ENCODE assay signal across 18 cellular contexts in the genomic region with DNA sequence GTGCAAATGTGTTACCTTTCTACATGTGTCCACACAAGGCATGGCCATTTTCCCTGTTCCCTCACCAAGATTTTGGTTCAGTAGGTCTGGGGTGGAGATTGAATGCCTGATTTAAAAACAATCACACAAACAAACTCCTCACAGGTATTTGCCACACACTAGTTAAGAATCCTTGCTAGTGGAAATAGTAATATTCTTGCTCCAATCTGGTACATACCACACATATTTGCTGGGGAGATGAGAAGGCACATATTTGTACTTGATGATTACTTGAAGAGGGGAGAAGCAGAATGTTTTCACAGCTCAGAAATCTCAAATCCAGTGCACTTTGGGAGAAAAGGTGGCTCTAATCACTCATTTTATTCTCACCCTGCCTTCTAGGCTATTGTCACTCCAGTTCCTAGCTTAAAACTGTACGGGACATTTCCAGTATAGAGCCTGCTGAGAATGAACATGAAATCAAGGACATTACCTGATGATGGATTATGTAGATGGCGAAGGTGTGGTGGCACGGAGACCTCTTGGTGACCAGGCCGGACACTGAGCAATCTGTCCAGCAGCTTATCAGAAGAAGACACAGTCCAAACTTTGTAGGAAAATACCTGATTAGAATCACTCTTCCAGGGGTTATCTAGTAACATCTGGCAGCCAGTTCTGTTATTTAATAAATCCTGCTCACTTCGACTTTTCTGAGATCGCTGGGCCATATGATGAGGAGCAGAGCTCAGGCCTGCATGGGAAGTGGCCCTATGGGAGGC.
A peak's percentile ranks its signal among the peaks of the same experiment; 100 is the strongest.
DNase-seq lines count a peak whose midpoint lies in the region.
"Had no signal": no experiment of that assay in that cellular context is flagged by ENCODE, and none has a peak within 500 bp of the region (broad histone marks: within the 10 kb centered on the region; RNA-seq: fewer than 3 reads in every experiment).

No MANE protein-coding gene starts in this region.

- H3K9me3 Mint-ChIP-seq in activated naive CD4-positive, alpha-beta T cell treated with anti-CD3 and anti-CD28 coated beads, Interleukin-2, amount 50 U/mL, for 24 hours: no peaks in the 10 kb centered on the region
- no peaks in the 10 kb centered on the region for H3K9me3 Mint-ChIP-seq in activated naive CD4-positive, alpha-beta T cell treated with anti-CD3 and anti-CD28 coated beads, Interleukin-2, amount 10 ng/mL, durations not matched to agents 7 days and 5 days
- H3K9me3 Mint-ChIP-seq in activated naive CD8-positive, alpha-beta T cell treated with anti-CD3 and anti-CD28 coated beads for 36 hours: no peaks in the 10 kb centered on the region
- H3K9me3 Mint-ChIP-seq: activated T-cell treated with anti-CD3 and anti-CD28 coated beads, Interleukin-2, amount 50 U/mL, for 4 hours had no signal

- no peak for DNase-seq in activated naive CD4-positive, alpha-beta T cell treated with anti-CD3 and anti-CD28 coated beads, Interleukin-2, amount 10 ng/mL, durations not matched to agents 7 days and 5 days
- peak; percentile 62 for DNase-seq in astrocyte of the hippocampus (ENCODE audit: low read depth, low spot score)
- DNase-seq in iris pigment epithelial cell (ENCODE audit: low read depth): peak; percentile 71
- DNase-seq in Ammon's horn (ENCODE audit: low spot score): no peak
- DNase-seq in iPS-NIHi7 (ENCODE audit: extremely low spot score): no peak
- no peak for DNase-seq in activated naive CD8-positive, alpha-beta T cell treated with anti-CD3 and anti-CD28 coated beads for 36 hours
- DNase-seq in GOT3 (lab: John Stamatoyannopoulos, UW): no peak
- DNase-seq: activated CD4-positive, alpha-beta T cell treated with anti-CD3 and anti-CD28 coated beads for 48 hours; activated T-cell treated with anti-CD3 and anti-CD28 coated beads, Interleukin-2, amount 50 U/mL, for 4 hours; DND-41; hippocampal formation; NCI-H1694; NCI-H2171 treated with DMSO at 0.1 percent for 48 hours; NCI-H526; posterior cingulate gyrus; stimulated activated CD8-positive, alpha-beta memory T cell treated with anti-CD3 and anti-CD28 coated beads, Interleukin-4, amount 100 ng/mL, for 48 hours; T-helper 17 cell had no signal

- CTCF ChIA-PET in activated naive CD4-positive, alpha-beta T cell treated with anti-CD3 and anti-CD28 coated beads, Interleukin-2, amount 10 ng/mL, durations not matched to agents 7 days and 5 days (lab: Charles Lee): interaction anchor here (1.5 kb wide), 1 partner anchor 11 kb away, joined by 3 read pairs; no protein-coding TSS in a partner anchor

- H3K27me3 Mint-ChIP-seq in activated naive CD4-positive, alpha-beta T cell treated with anti-CD3 and anti-CD28 coated beads, Interleukin-2, amount 50 U/mL, for 24 hours: no peaks in the 10 kb centered on the region
- H3K27me3 Mint-ChIP-seq in activated naive CD4-positive, alpha-beta T cell treated with anti-CD3 and anti-CD28 coated beads, Interleukin-2, amount 10 ng/mL, durations not matched to agents 7 days and 5 days: no peaks in the 10 kb centered on the region
- H3K27me3 Mint-ChIP-seq in activated naive CD8-positive, alpha-beta T cell treated with anti-CD3 and anti-CD28 coated beads for 36 hours: no peaks in the 10 kb centered on the region
- H3K27me3 Mint-ChIP-seq: T-helper 17 cell had no signal

- H3K27ac Mint-ChIP-seq in activated naive CD4-positive, alpha-beta T cell treated with anti-CD3 and anti-CD28 coated beads, Interleukin-2, amount 50 U/mL, for 24 hours: peak overlapping the region; percentile 59
- H3K27ac Mint-ChIP-seq in activated naive CD4-positive, alpha-beta T cell treated with anti-CD3 and anti-CD28 coated beads, Interleukin-2, amount 10 ng/mL, durations not matched to agents 7 days and 5 days: no peak overlapping the region
- no peak overlapping the region for H3K27ac Mint-ChIP-seq in activated naive CD8-positive, alpha-beta T cell treated with anti-CD3 and anti-CD28 coated beads for 36 hours
- H3K27ac Mint-ChIP-seq: T-helper 17 cell had no signal

- H3K36me3 Mint-ChIP-seq in activated naive CD4-positive, alpha-beta T cell treated with anti-CD3 and anti-CD28 coated beads, Interleukin-2, amount 50 U/mL, for 24 hours: peaks cover 12% of the 10 kb centered on the region
- H3K36me3 Mint-ChIP-seq in activated naive CD4-positive, alpha-beta T cell treated with anti-CD3 and anti-CD28 coated beads, Interleukin-2, amount 10 ng/mL, durations not matched to agents 7 days and 5 days: peaks cover 52% of the 10 kb centered on the region
- H3K36me3 Mint-ChIP-seq in activated naive CD8-positive, alpha-beta T cell treated with anti-CD3 and anti-CD28 coated beads for 36 hours: no peaks in the 10 kb centered on the region

- no peak overlapping the region for H3K4me3 Mint-ChIP-seq in activated naive CD4-positive, alpha-beta T cell treated with anti-CD3 and anti-CD28 coated beads, Interleukin-2, amount 50 U/mL, for 24 hours
- H3K4me3 Mint-ChIP-seq in activated naive CD4-positive, alpha-beta T cell treated with anti-CD3 and anti-CD28 coated beads, Interleukin-2, amount 10 ng/mL, durations not matched to agents 7 days and 5 days: no peak overlapping the region
- H3K4me3 Mint-ChIP-seq in activated naive CD8-positive, alpha-beta T cell treated with anti-CD3 and anti-CD28 coated beads for 36 hours: no peak overlapping the region
- H3K4me3 Mint-ChIP-seq: activated T-cell treated with anti-CD3 and anti-CD28 coated beads, Interleukin-2, amount 50 U/mL, for 4 hours; T-helper 17 cell had no signal

- H3K4me1 Mint-ChIP-seq in activated naive CD4-positive, alpha-beta T cell treated with anti-CD3 and anti-CD28 coated beads, Interleukin-2, amount 50 U/mL, for 24 hours: peaks cover 49% of the 10 kb centered on the region
- peaks cover 31% of the 10 kb centered on the region for H3K4me1 Mint-ChIP-seq in activated naive CD4-positive, alpha-beta T cell treated with anti-CD3 and anti-CD28 coated beads, Interleukin-2, amount 10 ng/mL, durations not matched to agents 7 days and 5 days
- peaks cover 12% of the 10 kb centered on the region for H3K4me1 Mint-ChIP-seq in activated naive CD8-positive, alpha-beta T cell treated with anti-CD3 and anti-CD28 coated beads for 36 hours

Comparison
In these comparisons a context has a peak if more than half of its experiments do, and no peak if none do; other contexts are left out.
1. DNase-seq: peak in astrocyte of the hippocampus (single experiment) and iris pigment epithelial cell (single experiment); none in activated naive CD4-positive, alpha-beta T cell treated with anti-CD3 and anti-CD28 coated beads, Interleukin-2, amount 10 ng/mL, durations not matched to agents 7 days and 5 days (single experiment), Ammon's horn (single experiment), iPS-NIHi7 (single experiment), activated naive CD8-positive, alpha-beta T cell treated with anti-CD3 and anti-CD28 coated beads for 36 hours (single experiment) and GOT3 (single experiment).